ENCODE assay signal across 23 cellular contexts in genomic region chr21:29613021-29613420, GRCh38.
"Had no signal": no experiment of that assay in that cellular context is flagged by ENCODE, and none has a peak within 500 bp of the region (broad histone marks: within the 10 kb centered on the region; RNA-seq: fewer than 3 reads in every experiment).

No MANE protein-coding gene starts in this region.

- H2AFZ ChIP-seq: parathyroid adenoma had no signal

- DNase-seq: activated B cell treated with CpG ODN at 0.5 μM for 24 hours; activated CD4-positive, alpha-beta memory T cell treated with anti-CD3 and anti-CD28 coated beads for 36 hours; activated CD4-positive, alpha-beta T cell treated with anti-CD3 and anti-CD28 coated beads for 4 hours; activated gamma-delta T cell treated with Interleukin-2 at 50 U/mL for 16 hours; activated T-cell treated with anti-CD3 and anti-CD28 coated beads for 4 hours; adrenal gland; central memory CD4-positive, alpha-beta T cell; colonic mucosa; endodermal cell; glutamatergic neuron; hippocampal formation; stimulated activated CD4-positive, alpha-beta T cell treated with anti-CD3 and anti-CD28 coated beads, Interleukin-12 subunit alpha, Interleukin-12 subunit beta, amount 100 ng/mL, for 4 hours; stimulated activated CD4-positive, alpha-beta T cell treated with anti-CD3 and anti-CD28 coated beads, Interleukin-2, amount 100 ng/mL, for 24 hours; stimulated activated naive CD8-positive, alpha-beta T cell treated with anti-CD3 and anti-CD28 coated beads, Interleukin-15, Interleukin-2, amounts not matched to agents 100 U/mL and 50 U/mL, for 24 hours; T-helper 1 cell; T-helper 9 cell had no signal

- H3K4me3 ChIP-seq: adrenal gland, colonic mucosa, lung had no signal

- H3K4me1 ChIP-seq: adrenal gland, colonic mucosa, foreskin keratinocyte, parathyroid adenoma had no signal

- H3K79me2 ChIP-seq: parathyroid adenoma had no signal

- H3K27ac ChIP-seq: adrenal gland, colonic mucosa, foreskin keratinocyte, neutrophil, parathyroid adenoma had no signal

- H3K36me3 ChIP-seq: adrenal gland, colonic mucosa, neutrophil had no signal

- H3K9ac ChIP-seq: parathyroid adenoma had no signal

- H3K9me3 ChIP-seq: adrenal gland, colonic mucosa, neutrophil had no signal

- FAIRE-seq: islet of Langerhans had no signal

- ATAC-seq: activated naive CD4-positive, alpha-beta T cell treated with anti-CD3 and anti-CD28 coated beads, Interleukin-2, amount 50 U/mL, for 72 hours; foreskin keratinocyte; natural killer cell treated with Interleukin-12 subunit alpha and Interleukin-12 subunit beta and Interleukin-15 and Interleukin-18, amount 100 ng/mL, for 72 hours; stimulated activated naive CD8-positive, alpha-beta T cell treated with anti-CD3 and anti-CD28 coated beads, Interleukin-15, Interleukin-2, amounts not matched to agents 100 U/mL and 50 U/mL, for 24 hours had no signal

- H3K27me3 ChIP-seq: adrenal gland, colonic mucosa, foreskin keratinocyte, neutrophil had no signal
